In genomic region chr2:179233626-179234430, GRCh38 we compare ENCODE assay signal across 29 cellular contexts. TPM values are rescaled to one million over a fixed set of nuclear protein-coding genes. Genes with fewer than 3 reads are reported as not detected.
A peak's percentile ranks its signal among the peaks of the same experiment; 100 is the strongest.
DNase-seq lines count a peak whose midpoint lies in the region; ATAC-seq and TF ChIP-seq lines count a peak whose summit lies in the region.
"Had no signal": no experiment of that assay in that cellular context is flagged by ENCODE, and none has a peak within 500 bp of the region (broad histone marks: within the 10 kb centered on the region; RNA-seq: fewer than 3 reads in every experiment).

No MANE protein-coding gene starts in this region.

- H3K27ac Mint-ChIP-seq in CD4-positive, alpha-beta T cell, result no peak overlapping the region
- H3K27ac Mint-ChIP-seq: activated CD4-positive, alpha-beta memory T cell treated with anti-CD3 and anti-CD28 coated beads for 36 hours; GM23338; mesothelial cell of epicardium; naive thymus-derived CD4-positive, alpha-beta T cell had no signal

- H3K4me3 ChIP-seq in SJSA1 (no peak overlapping the region), lower lobe of right lung (no peak overlapping the region), testis (no peak overlapping the region)
- H3K4me3 ChIP-seq: GM23338, left ventricle myocardium inferior, psoas muscle had no signal

- POLR2A ChIA-PET in CD4-positive, alpha-beta T cell (lab: Charles Lee), result no interaction called here

- no peaks in the 10 kb centered on the region for H3K9me3 Mint-ChIP-seq in CD4-positive, alpha-beta T cell
- H3K9me3 Mint-ChIP-seq: activated CD4-positive, alpha-beta memory T cell treated with anti-CD3 and anti-CD28 coated beads for 36 hours; GM23338; naive thymus-derived CD4-positive, alpha-beta T cell had no signal

- intact Hi-C loops in lower lobe of right lung (cut with DNase I) (no loop called here), testis (cut with DNase I; ENCODE audit: low total_unique reads) (no loop called here)
- intact Hi-C loops in CD4-positive, alpha-beta T cell (cut with DNase I, micrococcal nuclease), result loop anchor here in 1 of 2 experiments (10.0 kb wide), 1 partner anchor 199 kb away; no protein-coding TSS in a partner anchor

- H3K36me3 ChIP-seq in SJSA1 (no peaks in the 10 kb centered on the region), lower lobe of right lung (no peaks in the 10 kb centered on the region), testis (ENCODE audit: low read depth, missing control alignments) (no peaks in the 10 kb centered on the region)
- H3K36me3 ChIP-seq: left ventricle myocardium inferior had no signal

- peaks cover 12% of the 10 kb centered on the region for H3K4me1 Mint-ChIP-seq in CD4-positive, alpha-beta T cell (ENCODE audit: low read depth)
- H3K4me1 Mint-ChIP-seq: central memory CD8-positive, alpha-beta T cell had no signal

- TF ChIP-seq POLR2A in testis (IDR thresholded peaks at IDR 0.05), result no peak

- DNase-seq in DMS53 (lab: John Stamatoyannopoulos, UW) (peak; percentile 40), DMS53 treated with DMSO at 0.1 percent for 48 hours (lab: John Stamatoyannopoulos, UW; ENCODE audit: unreplicated experiment) (no peak), SJSA1 (ENCODE audit: low read depth in 1 of 2, low spot score in 2 of 2) (no peak), lower lobe of right lung (no peak), testis (peak; percentile 18), activated gamma-delta T cell (lab: John Stamatoyannopoulos, UW) (no peak)
- no peak for DNase-seq in CD4-positive, alpha-beta T cell
- no peak for DNase-seq in stimulated activated CD4-positive, alpha-beta T cell treated with anti-CD3 and anti-CD28 coated beads, Interleukin-15, amount 100 ng/mL, for 24 hours
- DNase-seq: activated CD4-positive, alpha-beta memory T cell treated with anti-CD3 and anti-CD28 coated beads for 36 hours; activated naive CD4-positive, alpha-beta T cell treated with Interleukin-2 at 50 U/mL for 16 hours; C1 segment of cervical spinal cord; dermis blood vessel endothelial cell; foreskin fibroblast; left ventricle myocardium inferior; MV-4-11; naive thymus-derived CD4-positive, alpha-beta T cell; NCI-H1436; NCI-H2081 treated with DMSO at 0.1 percent for 48 hours; NCI-H774; psoas muscle; stimulated activated CD4-positive, alpha-beta T cell treated with anti-CD3 and anti-CD28 coated beads, Interleukin-4, amount 100 ng/mL, for 4 hours; substantia nigra had no signal

- H3K9me3 ChIP-seq in SJSA1 (replicated peaks) (no peaks in the 10 kb centered on the region), lower lobe of right lung (no peaks in the 10 kb centered on the region), testis (no peaks in the 10 kb centered on the region)
- H3K9me3 ChIP-seq in CD4-positive, alpha-beta T cell (ENCODE audit: control insufficient read depth, low read length), result no peaks in the 10 kb centered on the region
- H3K9me3 ChIP-seq: psoas muscle had no signal

- H3K27me3 Mint-ChIP-seq in CD4-positive, alpha-beta T cell, result no peaks in the 10 kb centered on the region
- H3K27me3 Mint-ChIP-seq: activated CD4-positive, alpha-beta memory T cell treated with anti-CD3 and anti-CD28 coated beads for 36 hours; central memory CD8-positive, alpha-beta T cell; naive thymus-derived CD4-positive, alpha-beta T cell had no signal

- no peaks in the 10 kb centered on the region for H3K36me3 Mint-ChIP-seq in CD4-positive, alpha-beta T cell (ENCODE audit: low read depth)
- H3K36me3 Mint-ChIP-seq: activated CD4-positive, alpha-beta memory T cell treated with anti-CD3 and anti-CD28 coated beads for 36 hours had no signal

- no peak overlapping the region for H3K4me3 Mint-ChIP-seq in CD4-positive, alpha-beta T cell
- H3K4me3 Mint-ChIP-seq: activated CD4-positive, alpha-beta memory T cell treated with anti-CD3 and anti-CD28 coated beads for 36 hours; central memory CD8-positive, alpha-beta T cell; GM23338; mesothelial cell of epicardium; naive thymus-derived CD4-positive, alpha-beta T cell had no signal

- CTCF ChIA-PET in CD4-positive, alpha-beta T cell (lab: Charles Lee), result no interaction called here

- H3K27ac ChIP-seq in SJSA1 (peak overlapping the region; percentile 35), lower lobe of right lung (peak overlapping the region; percentile 61), testis (peak overlapping the region; percentile 1 to 13)
- no peak overlapping the region for H3K27ac ChIP-seq in CD4-positive, alpha-beta T cell (ENCODE audit: low read depth, low read length)
- H3K27ac ChIP-seq: 22Rv1, KMS-11, left ventricle myocardium inferior, psoas muscle had no signal

- TF ChIP-seq CTCF in lower lobe of right lung (IDR thresholded peaks at IDR 0.05) (no peak), testis (IDR thresholded peaks at IDR 0.05) (no peak)
- no peak for TF ChIP-seq CTCF in CD4-positive, alpha-beta T cell (IDR thresholded peaks at IDR 0.05)

- 84 to 85% methylated on average over 4 of the region's 4 CpGs for WGBS in testis, 2 donors

- H3K27me3 ChIP-seq in SJSA1 (replicated peaks) (no peaks in the 10 kb centered on the region), lower lobe of right lung (ENCODE audit: low read depth) (no peaks in the 10 kb centered on the region), testis (no peaks in the 10 kb centered on the region)
- H3K27me3 ChIP-seq in CD4-positive, alpha-beta T cell (ENCODE audit: control insufficient read depth, insufficient read depth, low read length), result no peaks in the 10 kb centered on the region

- no peak for ATAC-seq in lower lobe of right lung
- no peak for ATAC-seq in CD4-positive, alpha-beta T cell (ENCODE audit: poor library complexity)
- ATAC-seq: activated CD4-positive, CD25-positive, alpha-beta regulatory T cell treated with anti-CD3 and anti-CD28 coated beads, Interleukin-2, amount 50 U/mL, for 24 hours; esophagus mucosa; GM23338; psoas muscle had no signal

- peaks cover 16% of the 10 kb centered on the region for H3K4me1 ChIP-seq in SJSA1 (replicated peaks)
- H3K4me1 ChIP-seq in lower lobe of right lung, result peaks cover 52% of the 10 kb centered on the region
- H3K4me1 ChIP-seq in testis, result peaks cover 2% of the 10 kb centered on the region

RNA-seq across cellular contexts. Expression of gene SESTD1, which starts 30.8 kb away (rescaled TPM):
- 23.1 and 26.8 TPM in 2 replicates for total RNA-seq in SJSA1 (2014; rRNA removed; shearing (Covaris generic))
- total RNA-seq in lower lobe of right lung (107 TPM), testis (10 to 100 TPM; 50.0 to 56.1 TPM)
- polyA plus RNA-seq in testis (ENCODE audit: insufficient read depth, low read depth, low replicate concordance), result 94.5 TPM
- total RNA-seq in CD4-positive, alpha-beta T cell, result 10 to 100 TPM in 1 of 2 experiments, 1 to 10 TPM in 1; 8.7 to 10.2 TPM

Comparison
In these comparisons a context has a peak if more than half of its experiments do, and no peak if none do; other contexts are left out.
1. DNase-seq: peak in DMS53 (single experiment) and testis (single experiment); none in DMS53 treated with DMSO at 0.1 percent for 48 hours (single experiment), SJSA1 (0 of 2), lower lobe of right lung (single experiment), CD4-positive, alpha-beta T cell (0 of 10), stimulated activated CD4-positive, alpha-beta T cell treated with anti-CD3 and anti-CD28 coated beads, Interleukin-15, amount 100 ng/mL, for 24 hours (single experiment) and activated gamma-delta T cell (single experiment).